8 cellular contexts compared by ENCODE assay signal in genomic region chr15:82985688-82986441, GRCh38. TPM values are rescaled to one million over a fixed set of nuclear protein-coding genes. Genes with fewer than 3 reads are reported as not detected.
DNase-seq lines count a peak whose midpoint lies in the region; TF ChIP-seq lines count a peak whose summit lies in the region.

RAMAC (plus strand) TSS chr15:82986210; CDS start chr15:82989019, 2,809 bp downstream.

- POLR2A ChIA-PET in HEK293T (lab: Yijun Ruan, JAX), result interaction anchor here (0.7 to 1.8 kb wide), 19 partner anchors 9 to 506 kb away, joined by 3 to 13 read pairs (median 4); partner anchors contain the start of gene C15orf40

- CTCF ChIA-PET in HEK293T (lab: Yijun Ruan, JAX), result interaction anchor here (0.6 to 1.1 kb wide), 3 partner anchors 14 to 300 kb away, joined by 3 read pairs; no protein-coding TSS in a partner anchor

- in situ Hi-C loops in SK-MEL-5 (cut with HindIII; ENCODE audit: low pct_unique_long_range_greater_than_20kb, low sequenced_read_pairs), result no loop called here

- DNase-seq in GM03348 (ENCODE audit: low spot score), result peak; percentile 93
- DNase-seq in HEK293T (ENCODE audit: extremely low spot score), result peak; percentile 96
- peak; percentile 94 for DNase-seq in MV-4-11 (lab: John Stamatoyannopoulos, UW)
- DNase-seq in SK-MEL-5 (ENCODE audit: low read depth, low spot score), result peak; percentile 96
- DNase-seq in activated naive CD4-positive, alpha-beta T cell treated with anti-CD3 and anti-CD28 coated beads, Interleukin-2, amount 50 U/mL, for 16 hours, result peak; percentile 92
- peak; percentile 86 for DNase-seq in germinal center (ENCODE audit: low spot score)
- DNase-seq in non-pigmented ciliary epithelial cell (ENCODE audit: low read depth), result peak; percentile 88
- DNase-seq in superior temporal gyrus (ENCODE audit: extremely low spot score), result peak; percentile 99

TF ChIP-seq in HEK293T, 16 proteins besides CTCF, POLR2A, EP300 and RAD21:
- 0 out of 2 replicates have a peak, but pooled peaks have one; percentile 31 for TF ChIP-seq CTBP1 (IDR thresholded peaks at IDR 0.05; ENCODE audit: borderline replicate concordance)
- TF ChIP-seq L3MBTL2 (conservative IDR thresholded peaks at IDR 0.05), result peak; percentile 100
- TF ChIP-seq ZNF384 (IDR thresholded peaks at IDR 0.05), result no peak
- peak; percentile 50; the same call in 1 of the 2 replicates for TF ChIP-seq ELF4 (IDR thresholded peaks at IDR 0.05)
- TF ChIP-seq, protein P1, sequence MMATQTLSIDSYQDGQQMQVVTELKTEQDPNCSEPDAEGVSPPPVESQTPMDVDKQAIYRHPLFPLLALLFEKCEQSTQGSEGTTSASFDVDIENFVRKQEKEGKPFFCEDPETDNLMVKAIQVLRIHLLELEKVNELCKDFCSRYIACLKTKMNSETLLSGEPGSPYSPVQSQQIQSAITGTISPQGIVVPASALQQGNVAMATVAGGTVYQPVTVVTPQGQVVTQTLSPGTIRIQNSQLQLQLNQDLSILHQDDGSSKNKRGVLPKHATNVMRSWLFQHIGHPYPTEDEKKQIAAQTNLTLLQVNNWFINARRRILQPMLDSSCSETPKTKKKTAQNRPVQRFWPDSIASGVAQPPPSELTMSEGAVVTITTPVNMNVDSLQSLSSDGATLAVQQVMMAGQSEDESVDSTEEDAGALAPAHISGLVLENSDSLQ (IDR thresholded peaks at IDR 0.05), result peak; percentile 79
TF ChIP-seq in HEK293T: peak in this region for 4.

RNA-seq across cellular contexts. Expression of gene RAMAC, which starts in this region (rescaled TPM):
- 46.5 and 47.2 TPM in 2 replicates for total RNA-seq in SK-MEL-5 (2014; rRNA removed; shearing (Covaris generic))
- polyA plus RNA-seq in SK-MEL-5 (2015; cell fraction: cytosol; rRNA removed), result 21.9 and 24.6 TPM in 2 replicates
- polyA plus RNA-seq in SK-MEL-5 (2015; cell fraction: nucleus; rRNA removed), result 4.8 and 6.9 TPM in 2 replicates

Comparison
In these comparisons a context has a peak if more than half of its experiments do, and no peak if none do; other contexts are left out.
1. Peak in every context shown above with its lines: DNase-seq.